ENCODE assay signal across 1 cellular context in genomic region chr9:92151691-92152393, GRCh38.
TF ChIP-seq lines count a peak whose summit lies in the region.

No MANE protein-coding gene starts in this region.

TF ChIP-seq in SK-N-SH, 30 proteins besides CTCF, POLR2A, EP300 and RAD21 (continued from another document):
- TF ChIP-seq, protein P1, sequence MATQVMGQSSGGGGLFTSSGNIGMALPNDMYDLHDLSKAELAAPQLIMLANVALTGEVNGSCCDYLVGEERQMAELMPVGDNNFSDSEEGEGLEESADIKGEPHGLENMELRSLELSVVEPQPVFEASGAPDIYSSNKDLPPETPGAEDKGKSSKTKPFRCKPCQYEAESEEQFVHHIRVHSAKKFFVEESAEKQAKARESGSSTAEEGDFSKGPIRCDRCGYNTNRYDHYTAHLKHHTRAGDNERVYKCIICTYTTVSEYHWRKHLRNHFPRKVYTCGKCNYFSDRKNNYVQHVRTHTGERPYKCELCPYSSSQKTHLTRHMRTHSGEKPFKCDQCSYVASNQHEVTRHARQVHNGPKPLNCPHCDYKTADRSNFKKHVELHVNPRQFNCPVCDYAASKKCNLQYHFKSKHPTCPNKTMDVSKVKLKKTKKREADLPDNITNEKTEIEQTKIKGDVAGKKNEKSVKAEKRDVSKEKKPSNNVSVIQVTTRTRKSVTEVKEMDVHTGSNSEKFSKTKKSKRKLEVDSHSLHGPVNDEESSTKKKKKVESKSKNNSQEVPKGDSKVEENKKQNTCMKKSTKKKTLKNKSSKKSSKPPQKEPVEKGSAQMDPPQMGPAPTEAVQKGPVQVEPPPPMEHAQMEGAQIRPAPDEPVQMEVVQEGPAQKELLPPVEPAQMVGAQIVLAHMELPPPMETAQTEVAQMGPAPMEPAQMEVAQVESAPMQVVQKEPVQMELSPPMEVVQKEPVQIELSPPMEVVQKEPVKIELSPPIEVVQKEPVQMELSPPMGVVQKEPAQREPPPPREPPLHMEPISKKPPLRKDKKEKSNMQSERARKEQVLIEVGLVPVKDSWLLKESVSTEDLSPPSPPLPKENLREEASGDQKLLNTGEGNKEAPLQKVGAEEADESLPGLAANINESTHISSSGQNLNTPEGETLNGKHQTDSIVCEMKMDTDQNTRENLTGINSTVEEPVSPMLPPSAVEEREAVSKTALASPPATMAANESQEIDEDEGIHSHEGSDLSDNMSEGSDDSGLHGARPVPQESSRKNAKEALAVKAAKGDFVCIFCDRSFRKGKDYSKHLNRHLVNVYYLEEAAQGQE (IDR thresholded peaks at IDR 0.05; ENCODE audit: low read depth, low read length) = no peak
- TF ChIP-seq IRF3 (IDR thresholded peaks at IDR 0.05; ENCODE audit: low read depth, low read length) (no peak), FOXM1 (IDR thresholded peaks at IDR 0.05; ENCODE audit: low read depth) (no peak), FOXJ3 (CRISPR knock-in tag; IDR thresholded peaks at IDR 0.05) (peak; percentile 20; the same call in 1 of the 2 replicates), SIN3A (IDR thresholded peaks at IDR 0.05; ENCODE audit: borderline replicate concordance, low read depth, low read length) (no peak)
- TF ChIP-seq, protein P2, sequence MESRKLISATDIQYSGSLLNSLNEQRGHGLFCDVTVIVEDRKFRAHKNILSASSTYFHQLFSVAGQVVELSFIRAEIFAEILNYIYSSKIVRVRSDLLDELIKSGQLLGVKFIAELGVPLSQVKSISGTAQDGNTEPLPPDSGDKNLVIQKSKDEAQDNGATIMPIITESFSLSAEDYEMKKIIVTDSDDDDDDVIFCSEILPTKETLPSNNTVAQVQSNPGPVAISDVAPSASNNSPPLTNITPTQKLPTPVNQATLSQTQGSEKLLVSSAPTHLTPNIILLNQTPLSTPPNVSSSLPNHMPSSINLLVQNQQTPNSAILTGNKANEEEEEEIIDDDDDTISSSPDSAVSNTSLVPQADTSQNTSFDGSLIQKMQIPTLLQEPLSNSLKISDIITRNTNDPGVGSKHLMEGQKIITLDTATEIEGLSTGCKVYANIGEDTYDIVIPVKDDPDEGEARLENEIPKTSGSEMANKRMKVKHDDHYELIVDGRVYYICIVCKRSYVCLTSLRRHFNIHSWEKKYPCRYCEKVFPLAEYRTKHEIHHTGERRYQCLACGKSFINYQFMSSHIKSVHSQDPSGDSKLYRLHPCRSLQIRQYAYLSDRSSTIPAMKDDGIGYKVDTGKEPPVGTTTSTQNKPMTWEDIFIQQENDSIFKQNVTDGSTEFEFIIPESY (IDR thresholded peaks at IDR 0.05; ENCODE audit: borderline replicate concordance, low read depth) = no peak
